ENCODE assay signal across 32 cellular contexts in the genomic region with DNA sequence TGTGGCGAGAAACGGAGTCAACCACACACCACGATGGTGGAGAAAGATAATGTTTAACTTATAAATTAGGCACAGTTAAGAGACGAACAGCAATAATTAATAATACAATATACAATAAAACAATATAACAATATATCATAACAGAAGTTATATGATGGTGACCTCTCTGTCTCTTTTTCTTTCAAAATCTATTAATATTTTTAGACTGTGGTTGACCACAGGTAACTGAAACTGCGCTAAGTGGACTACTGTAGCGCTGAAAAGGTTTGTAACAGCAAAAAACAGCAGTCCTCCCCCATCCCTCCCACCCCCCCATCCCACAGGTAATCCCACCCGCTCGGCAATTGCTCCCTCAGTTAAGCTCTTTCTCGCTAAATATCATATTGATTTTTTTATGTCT. TPM values are rescaled to one million over a fixed set of nuclear protein-coding genes. Genes with fewer than 3 reads are reported as not detected.
"Had no signal": no experiment of that assay in that cellular context is flagged by ENCODE, and none has a peak within 500 bp of the region (broad histone marks: within the 10 kb centered on the region; RNA-seq: fewer than 3 reads in every experiment).

No MANE protein-coding gene starts in this region.

- H3K9me3 ChIP-seq: SJCRH30, SK-N-SH had no signal

- H3K36me3 ChIP-seq: brain microvascular endothelial cell, cardiac muscle cell, SJCRH30 had no signal

- H3K36me3 Mint-ChIP-seq: WTC11 had no signal

- H3K4me1 ChIP-seq: SJCRH30 had no signal

- H3K27ac ChIP-seq: brain microvascular endothelial cell, cardiac muscle cell, RWPE1, SJCRH30 had no signal

- H3K27ac Mint-ChIP-seq: activated CD4-positive, alpha-beta memory T cell treated with anti-CD3 and anti-CD28 coated beads for 36 hours; activated CD4-positive, alpha-beta T cell treated with anti-CD3 and anti-CD28 coated beads, Interleukin-2, amount 10 ng/mL, durations not matched to agents 7 days and 5 days; activated naive CD8-positive, alpha-beta T cell treated with anti-CD3 and anti-CD28 coated beads for 36 hours; T-helper 17 cell; WTC11 had no signal

- H3K4me3 Mint-ChIP-seq: activated CD4-positive, alpha-beta memory T cell treated with anti-CD3 and anti-CD28 coated beads for 36 hours; activated CD4-positive, alpha-beta T cell treated with anti-CD3 and anti-CD28 coated beads, Interleukin-2, amount 10 ng/mL, durations not matched to agents 7 days and 5 days; activated naive CD8-positive, alpha-beta T cell treated with anti-CD3 and anti-CD28 coated beads for 36 hours; activated T-cell treated with anti-CD3 and anti-CD28 coated beads, Interleukin-2, amount 50 U/mL, for 4 hours; T-helper 17 cell; WTC11 had no signal

- H3K27me3 Mint-ChIP-seq: activated CD4-positive, alpha-beta memory T cell treated with anti-CD3 and anti-CD28 coated beads for 36 hours; activated CD4-positive, alpha-beta T cell treated with anti-CD3 and anti-CD28 coated beads, Interleukin-2, amount 10 ng/mL, durations not matched to agents 7 days and 5 days; activated naive CD8-positive, alpha-beta T cell treated with anti-CD3 and anti-CD28 coated beads for 36 hours; T-helper 17 cell had no signal

- ATAC-seq: activated T-cell treated with anti-CD3 and anti-CD28 coated beads, Interleukin-2, amount 50 U/mL, for 4 hours; Panc1; T-helper 17 cell; WTC11 had no signal

- H3K9ac ChIP-seq: SK-N-SH had no signal

- H3K4me3 ChIP-seq: cardiac muscle cell, SJCRH30 had no signal

- DNase-seq: activated CD4-positive, alpha-beta memory T cell treated with anti-CD3 and anti-CD28 coated beads for 36 hours; activated CD4-positive, alpha-beta T cell treated with anti-CD3 and anti-CD28 coated beads, Interleukin-2, amount 10 ng/mL, durations not matched to agents 7 days and 5 days; activated CD4-positive, CD25-positive, alpha-beta regulatory T cell treated with anti-CD3 and anti-CD28 coated beads, Interleukin-2, amount 50 U/mL, for 72 hours; activated CD8-positive, alpha-beta memory T cell treated with anti-CD3 and anti-CD28 coated beads for 24 hours; activated effector memory CD4-positive, alpha-beta T cell treated with anti-CD3 and anti-CD28 coated beads, Interleukin-2, amount 50 U/mL, for 16 hours; activated naive CD4-positive, alpha-beta T cell treated with Interleukin-2 at 50 U/mL for 16 hours; activated naive CD8-positive, alpha-beta T cell treated with anti-CD3 and anti-CD28 coated beads for 36 hours; activated T-cell treated with anti-CD3 and anti-CD28 coated beads, Interleukin-2, amount 50 U/mL, for 4 hours; brain microvascular endothelial cell; MV-4-11; NCI-H1092 treated with DMSO at 0.1 percent for 48 hours; NCI-H1417 treated with DMSO at 0.1 percent for 48 hours; NCI-H1694; NCI-H2029; NCI-H2107; NCI-H2171 treated with DMSO at 0.1 percent for 48 hours; NCI-H226; NCI-H526; NCI-H774; OCI-M1; Right ventricle myocardium superior; SJCRH30; SK-N-SH; SW 1271; T-helper 17 cell; T-helper 9 cell had no signal

- H3K4me2 ChIP-seq: SK-N-SH had no signal

- H3K27me3 ChIP-seq: brain microvascular endothelial cell, cardiac muscle cell had no signal

RNA-seq across cellular contexts. Expression of a gene that starts 3.6 kb away (rescaled TPM):
- total RNA-seq: MCF 10A, NCI-H460, Right ventricle myocardium superior, SJCRH30 had no signal
- polyA plus RNA-seq: cardiac muscle cell, SK-N-SH had no signal

RNA-seq across cellular contexts. Expression of a gene that starts 28.2 kb away (rescaled TPM):
- total RNA-seq: SJCRH30 had no signal
